8 cellular contexts compared by ENCODE assay signal in the genomic region with DNA sequence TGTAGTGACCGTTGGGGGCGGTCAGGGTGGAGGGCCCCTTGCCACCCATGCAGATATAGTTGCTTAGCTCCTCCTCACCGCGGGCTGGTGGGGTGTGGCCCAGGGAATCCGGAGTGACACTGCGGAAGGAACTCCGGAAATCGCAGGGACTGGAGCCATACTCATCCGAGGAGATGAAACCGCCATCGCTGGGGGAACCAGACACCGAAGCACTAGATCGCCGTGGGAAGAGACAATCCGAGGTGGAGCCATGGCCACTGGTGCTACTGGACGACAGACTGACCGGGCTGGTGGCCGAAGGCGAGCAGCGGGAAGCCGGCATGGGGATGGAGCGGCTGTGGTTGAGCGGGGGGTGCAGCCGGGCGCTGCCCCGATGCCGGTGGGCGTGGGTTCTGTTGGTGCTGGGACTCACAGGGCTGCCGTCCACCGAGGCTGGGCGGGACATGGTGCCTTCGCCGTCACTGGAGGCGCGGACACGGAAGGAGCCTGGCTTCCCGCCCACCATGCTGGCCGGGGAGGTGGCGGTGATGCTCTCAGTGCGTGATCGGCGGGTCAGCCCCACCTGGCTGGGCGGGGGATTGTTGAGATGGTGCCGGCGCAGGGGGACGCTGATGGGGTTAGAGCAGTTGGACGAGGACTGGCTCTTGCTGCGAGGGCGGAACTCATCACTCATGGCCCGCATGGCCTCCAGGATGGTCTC. TPM values are rescaled to one million over a fixed set of nuclear protein-coding genes. Genes with fewer than 3 reads are reported as not detected.
A peak's percentile ranks its signal among the peaks of the same experiment; 100 is the strongest.
DNase-seq lines count a peak whose midpoint lies in the region; FAIRE-seq and TF ChIP-seq lines count a peak whose summit lies in the region.

No MANE protein-coding gene starts in this region.

- TF ChIP-seq CTCF in choroid plexus epithelial cell (conservative IDR thresholded peaks at IDR 0.05; ENCODE audit: low read depth, low read length) (no peak), vagina (IDR thresholded peaks at IDR 0.05) (no peak)

- no peaks in the 10 kb centered on the region for H3K36me3 Mint-ChIP-seq in activated naive CD4-positive, alpha-beta T cell treated with anti-CD3 and anti-CD28 coated beads, Interleukin-2, amount 50 U/mL, for 24 hours

- H3K36me3 ChIP-seq in mesodermal cell (ENCODE audit: control insufficient read depth, insufficient read depth, low read length) (peaks cover 54% of the 10 kb centered on the region), vagina (no peaks in the 10 kb centered on the region)

- H3K9me3 ChIP-seq in mesodermal cell (ENCODE audit: control insufficient read depth, low read length): no peaks in the 10 kb centered on the region
- H3K9me3 ChIP-seq in vagina: no peaks in the 10 kb centered on the region

- H3K4me1 Mint-ChIP-seq in activated naive CD4-positive, alpha-beta T cell treated with anti-CD3 and anti-CD28 coated beads, Interleukin-2, amount 50 U/mL, for 24 hours: peaks cover 59% of the 10 kb centered on the region

- H3K4me3 Mint-ChIP-seq in activated naive CD4-positive, alpha-beta T cell treated with anti-CD3 and anti-CD28 coated beads, Interleukin-2, amount 50 U/mL, for 24 hours: no peak overlapping the region

- no peak for DNase-seq in activated naive CD4-positive, alpha-beta T cell treated with Interleukin-2 at 50 U/mL for 16 hours
- DNase-seq in choroid plexus epithelial cell (ENCODE audit: low read depth) (peak; percentile 12), vagina (ENCODE audit: extremely low spot score in 2 of 2) (peak in 1 of 2 donors; percentile 87), NCI-H146 (lab: John Stamatoyannopoulos, UW) (no peak), NCI-H1092 treated with DMSO at 0.1 percent for 48 hours (lab: John Stamatoyannopoulos, UW) (no peak), GM12892 (ENCODE audit: insufficient read length) (no peak)

- H3K27me3 Mint-ChIP-seq in activated naive CD4-positive, alpha-beta T cell treated with anti-CD3 and anti-CD28 coated beads, Interleukin-2, amount 50 U/mL, for 24 hours: no peaks in the 10 kb centered on the region

- H3K4me1 ChIP-seq in mesodermal cell (ENCODE audit: control insufficient read depth, insufficient read depth, low read length, poor library complexity, severe bottlenecking) (peaks cover 29% of the 10 kb centered on the region), vagina (peaks cover 57% of the 10 kb centered on the region)

- 96% methylated on average over 45 to 50 of the region's 50 CpGs for WGBS in mesodermal cell (ENCODE audit: insufficient coverage in 2 of 2), 2 experiments

- FAIRE-seq in GM12892 (lab: Jason Lieb, UNC): no peak

- H3K27ac ChIP-seq in mesodermal cell (ENCODE audit: low read depth, low read length, severe bottlenecking) (no peak overlapping the region), vagina (peak overlapping the region; percentile 95)

- peak overlapping the region; percentile 12 for H3K27ac Mint-ChIP-seq in activated naive CD4-positive, alpha-beta T cell treated with anti-CD3 and anti-CD28 coated beads, Interleukin-2, amount 50 U/mL, for 24 hours

- H3K4me3 ChIP-seq in choroid plexus epithelial cell (ENCODE audit: low read depth, low read length) (peak overlapping the region; percentile 71), mesodermal cell (ENCODE audit: extremely low read depth, insufficient read depth, low read length, poor library complexity, severe bottlenecking) (peak overlapping the region; percentile 85), vagina (peak overlapping the region; percentile 61 to 85)

- intact Hi-C loops in vagina (cut with DNase I): loop anchor here (10.0 kb wide), 3 partner anchors 53 to 903 kb away; no protein-coding TSS in a partner anchor

- TF ChIP-seq POLR2A in vagina (IDR thresholded peaks at IDR 0.05) (no peak), GM12892 (IDR thresholded peaks at IDR 0.05; ENCODE audit: low read depth, low read length) (no peak)

- H3K9me3 Mint-ChIP-seq in activated naive CD4-positive, alpha-beta T cell treated with anti-CD3 and anti-CD28 coated beads, Interleukin-2, amount 50 U/mL, for 24 hours: no peaks in the 10 kb centered on the region

- no peaks in the 10 kb centered on the region for H3K27me3 ChIP-seq in vagina

RNA-seq across cellular contexts. Expression of a gene that starts 2.2 kb away (rescaled TPM):
- polyA plus RNA-seq in mesodermal cell (2013, experiment 1 of 2): 48.3 TPM
- 46.9 TPM for polyA plus RNA-seq in mesodermal cell (2013, experiment 2 of 2)
- 16.9 TPM for total RNA-seq in vagina
- polyA plus RNA-seq in GM12892 (2012; ENCODE audit: missing spikeins): 0.04 TPM

RNA-seq across cellular contexts. Expression of a gene that starts 38.4 kb away (rescaled TPM):
- 15.4 TPM for polyA plus RNA-seq in mesodermal cell (2013, experiment 1 of 2)
- polyA plus RNA-seq in mesodermal cell (2013, experiment 2 of 2): 17.0 TPM
- 27.3 TPM for total RNA-seq in vagina
- polyA plus RNA-seq in GM12892 (2012; ENCODE audit: missing spikeins): 12.9 TPM
